Comparison of ENCODE assay signal across 13 cellular contexts in the genomic region with DNA sequence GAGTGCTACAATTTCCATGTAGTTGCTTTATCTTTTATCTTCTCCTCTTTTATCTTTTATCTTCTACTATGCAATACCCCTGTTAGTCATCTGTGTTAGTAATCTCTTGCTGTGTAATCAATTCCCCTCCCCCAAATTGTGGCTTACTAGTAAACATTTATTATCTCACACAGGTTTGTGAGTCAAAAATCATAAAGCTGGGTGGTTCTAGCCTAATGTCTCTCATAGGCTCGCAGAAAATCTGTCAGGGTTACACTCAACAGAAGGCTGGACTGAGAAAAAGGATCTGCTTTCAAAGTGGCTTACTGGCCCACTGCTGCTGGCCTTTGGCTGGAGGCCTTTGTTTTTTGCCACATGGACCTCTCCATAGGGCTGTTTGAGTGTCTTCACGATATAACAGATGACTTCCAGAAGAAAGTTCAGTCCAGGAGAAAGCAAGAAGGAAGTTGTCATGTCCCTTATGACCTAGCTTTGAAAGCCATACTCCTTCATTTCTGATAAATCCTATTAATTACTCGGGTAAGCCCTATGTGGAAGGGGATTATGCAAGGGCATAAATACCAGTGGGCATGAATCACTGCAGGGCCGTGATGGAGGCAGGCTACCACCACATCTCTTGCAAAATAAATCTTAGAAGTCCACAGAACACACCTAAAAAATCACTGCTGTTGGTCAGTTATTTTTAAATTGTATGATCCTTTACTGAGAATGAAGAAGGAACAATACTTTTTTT. TPM values are rescaled to one million over a fixed set of nuclear protein-coding genes. Genes with fewer than 3 reads are reported as not detected.
DNase-seq lines count a peak whose midpoint lies in the region; TF ChIP-seq lines count a peak whose summit lies in the region.
"Had no signal": no experiment of that assay in that cellular context is flagged by ENCODE, and none has a peak within 500 bp of the region (broad histone marks: within the 10 kb centered on the region; RNA-seq: fewer than 3 reads in every experiment).

No MANE protein-coding gene starts in this region.

- TF ChIP-seq CTCF in WERI-Rb-1 (IDR thresholded peaks at IDR 0.05; ENCODE audit: low read depth, low read length) (no peak), fibroblast of villous mesenchyme (IDR thresholded peaks at IDR 0.05; ENCODE audit: insufficient read depth, low read depth, low read length) (no peak), smooth muscle cell (IDR thresholded peaks at IDR 0.05; ENCODE audit: borderline replicate concordance, insufficient read depth, poor library complexity, severe bottlenecking) (no peak)

- H3F3A ChIP-seq in smooth muscle cell (ENCODE audit: low read depth), result peaks cover 4% of the 10 kb centered on the region

- no peak overlapping the region for H3K9ac ChIP-seq in smooth muscle cell (ENCODE audit: low read depth)

- H3K36me3 ChIP-seq in WERI-Rb-1, result no peaks in the 10 kb centered on the region
- no peaks in the 10 kb centered on the region for H3K36me3 ChIP-seq in smooth muscle cell (ENCODE audit: low read depth)
- H3K36me3 ChIP-seq: thoracic aorta had no signal

- H4K20me1 ChIP-seq in smooth muscle cell (ENCODE audit: low read depth), result no peaks in the 10 kb centered on the region

- H2AFZ ChIP-seq in smooth muscle cell (ENCODE audit: low read depth), result no peak overlapping the region

- DNase-seq in HS-27A (ENCODE audit: low read depth), result peak; percentile 15
- DNase-seq in WERI-Rb-1, result peak; percentile 18
- DNase-seq in fibroblast of villous mesenchyme (ENCODE audit: low read depth), result peak; percentile 86
- no peak for DNase-seq in smooth muscle cell (lab: John Stamatoyannopoulos, UW; ENCODE audit: unreplicated experiment)
- no peak for DNase-seq in stimulated activated CD4-positive, alpha-beta T cell treated with anti-CD3 and anti-CD28 coated beads, Interleukin-15, amount 100 ng/mL, for 24 hours
- no peak for DNase-seq in NCI-H2107 treated with DMSO at 0.1 percent for 48 hours (lab: John Stamatoyannopoulos, UW; ENCODE audit: unreplicated experiment)
- no peak for DNase-seq in activated T-cell treated with anti-CD3 and anti-CD28 coated beads, Interleukin-2, amount 50 U/mL, for 1 hour
- DNase-seq: activated CD4-positive, alpha-beta T cell treated with anti-CD3 and anti-CD28 coated beads for 36 hours; immature natural killer cell; natural killer cell; NCI-H1417 treated with DMSO at 0.1 percent for 48 hours had no signal

- peak overlapping the region; percentile 57 for H3K4me2 ChIP-seq in smooth muscle cell

- H3K27ac ChIP-seq in WERI-Rb-1 (no peak overlapping the region), smooth muscle cell (ENCODE audit: low read depth) (peak overlapping the region; percentile 73)
- H3K27ac ChIP-seq: thoracic aorta had no signal

- no peaks in the 10 kb centered on the region for H3K27me3 ChIP-seq in WERI-Rb-1 (ENCODE audit: insufficient read depth, low read depth, severe bottlenecking)
- no peaks in the 10 kb centered on the region for H3K27me3 ChIP-seq in smooth muscle cell (ENCODE audit: low read depth)

- 19% methylated on average over 4 of the region's 4 CpGs for WGBS in smooth muscle cell (ENCODE audit: low lambda C conversion rate)

- H3K79me2 ChIP-seq in smooth muscle cell (ENCODE audit: low read depth), result no peaks in the 10 kb centered on the region

- H3K9me3 ChIP-seq in WERI-Rb-1 (ENCODE audit: severe bottlenecking) (no peaks in the 10 kb centered on the region), smooth muscle cell (replicated peaks; ENCODE audit: low read depth) (no peaks in the 10 kb centered on the region)
- H3K9me3 ChIP-seq: thoracic aorta had no signal

- peaks cover 10% of the 10 kb centered on the region for H3K4me1 ChIP-seq in smooth muscle cell (ENCODE audit: low read depth)

- H3K4me3 ChIP-seq in WERI-Rb-1 (ENCODE audit: low read depth, low read length) (no peak overlapping the region), fibroblast of villous mesenchyme (ENCODE audit: low read depth, low read length) (no peak overlapping the region), smooth muscle cell (no peak overlapping the region)
- H3K4me3 ChIP-seq: thoracic aorta had no signal

RNA-seq across cellular contexts. Expression of a gene that starts 24.5 kb away (rescaled TPM):
- total RNA-seq in fibroblast of villous mesenchyme (4.2 and 4.7 TPM in 2 replicates), smooth muscle cell (11.6 and 13.6 TPM in 2 replicates)
- polyA plus RNA-seq in smooth muscle cell, result 5.7 TPM in 2 replicates
- total RNA-seq: activated CD4-positive, alpha-beta T cell treated with anti-CD3 and anti-CD28 coated beads for 36 hours; activated T-helper 1 cell treated with anti-CD3 and anti-CD28 coated beads, Interleukin-12 subunit alpha, Interleukin-12 subunit beta, Interleukin-2, Interleukin-4 antibody, amounts not matched to agents 30 ng/mL and 10 ng/mL and 1 ng/mL, durations not matched to agents 14 hours and 24 hours and 36 hours; natural killer cell had no signal
- polyA plus RNA-seq: immature natural killer cell had no signal

Comparison
In these comparisons a context has a peak if more than half of its experiments do, and no peak if none do; other contexts are left out.
1. DNase-seq: peak in HS-27A (single experiment), WERI-Rb-1 (single experiment) and fibroblast of villous mesenchyme (single experiment); none in smooth muscle cell (single experiment), stimulated activated CD4-positive, alpha-beta T cell treated with anti-CD3 and anti-CD28 coated beads, Interleukin-15, amount 100 ng/mL, for 24 hours (single experiment), NCI-H2107 treated with DMSO at 0.1 percent for 48 hours (single experiment) and activated T-cell treated with anti-CD3 and anti-CD28 coated beads, Interleukin-2, amount 50 U/mL, for 1 hour (single experiment).